37 cellular contexts compared by ENCODE assay signal in the genomic region with DNA sequence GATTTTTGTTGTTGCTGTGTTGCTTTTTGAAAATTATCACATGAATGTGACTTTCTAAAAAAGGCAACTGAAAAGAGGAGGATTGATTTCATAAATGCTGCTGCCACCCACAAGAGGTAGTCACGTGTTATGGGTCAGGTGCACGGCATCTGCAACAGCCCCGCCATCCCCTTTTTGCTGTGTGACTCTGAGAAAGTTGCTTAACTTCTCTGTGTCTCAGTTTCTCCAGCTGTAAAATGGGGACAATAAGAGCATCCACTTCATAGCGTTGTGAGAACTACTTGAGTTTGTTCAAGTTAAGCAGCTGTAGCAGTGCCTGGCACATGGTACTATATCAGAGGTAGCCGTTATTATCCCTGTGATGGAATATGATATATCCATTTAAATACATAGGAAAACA. TPM values are rescaled to one million over a fixed set of nuclear protein-coding genes. Genes with fewer than 3 reads are reported as not detected.
"Had no signal": no experiment of that assay in that cellular context is flagged by ENCODE, and none has a peak within 500 bp of the region (broad histone marks: within the 10 kb centered on the region; RNA-seq: fewer than 3 reads in every experiment).

No MANE protein-coding gene starts in this region.

- FAIRE-seq: bronchial epithelial cell, TTC549 had no signal

- H3K27me3 Mint-ChIP-seq: activated CD4-positive, alpha-beta memory T cell treated with anti-CD3 and anti-CD28 coated beads for 36 hours; activated CD4-positive, alpha-beta T cell treated with anti-CD3 and anti-CD28 coated beads for 36 hours; activated CD4-positive, alpha-beta T cell treated with anti-CD3 and anti-CD28 coated beads, Interleukin-2, amount 10 ng/mL, durations not matched to agents 7 days and 5 days; brain had no signal

- H3K9me3 ChIP-seq: adrenal gland had no signal

- H3K27ac ChIP-seq: adrenal gland, PC-9, SJCRH30, SK-N-MC had no signal

- H3K27me3 ChIP-seq: adrenal gland, MG63 had no signal

- H3K36me3 Mint-ChIP-seq: activated CD4-positive, alpha-beta memory T cell treated with anti-CD3 and anti-CD28 coated beads for 36 hours; activated naive CD4-positive, alpha-beta T cell treated with anti-CD3 and anti-CD28 coated beads, Interleukin-2, amount 50 U/mL, for 72 hours; brain had no signal

- H3K27ac Mint-ChIP-seq: activated CD4-positive, alpha-beta memory T cell treated with anti-CD3 and anti-CD28 coated beads for 36 hours; activated CD4-positive, alpha-beta T cell treated with anti-CD3 and anti-CD28 coated beads for 36 hours; activated CD4-positive, alpha-beta T cell treated with anti-CD3 and anti-CD28 coated beads, Interleukin-2, amount 10 ng/mL, durations not matched to agents 7 days and 5 days; activated naive CD4-positive, alpha-beta T cell treated with anti-CD3 and anti-CD28 coated beads for 36 hours; activated naive CD4-positive, alpha-beta T cell treated with anti-CD3 and anti-CD28 coated beads, Interleukin-2, amount 50 U/mL, for 72 hours; activated T-helper 1 cell treated with anti-CD3 and anti-CD28 coated beads, Interleukin-12 subunit alpha, Interleukin-12 subunit beta, Interleukin-2, Interleukin-4 antibody, amounts not matched to agents 30 ng/mL and 10 ng/mL and 1 ng/mL, durations not matched to agents 14 hours and 24 hours and 36 hours; brain had no signal

- H3K4me1 Mint-ChIP-seq: activated CD4-positive, alpha-beta T cell treated with anti-CD3 and anti-CD28 coated beads for 36 hours; activated CD4-positive, alpha-beta T cell treated with anti-CD3 and anti-CD28 coated beads, Interleukin-2, amount 10 ng/mL, durations not matched to agents 7 days and 5 days had no signal

- ATAC-seq: activated CD4-positive, alpha-beta T cell treated with anti-CD3 and anti-CD28 coated beads for 36 hours; activated CD4-positive, CD25-positive, alpha-beta regulatory T cell treated with anti-CD3 and anti-CD28 coated beads, Interleukin-2, amount 50 U/mL, for 24 hours; activated naive CD4-positive, alpha-beta T cell treated with anti-CD3 and anti-CD28 coated beads, Interleukin-2, amount 50 U/mL, for 72 hours; activated T-cell treated with anti-CD3 and anti-CD28 coated beads, Interleukin-2, amount 50 U/mL, for 4 hours had no signal

- H3K36me3 ChIP-seq: adrenal gland, MG63, SJCRH30 had no signal

- H3K4me3 Mint-ChIP-seq: activated CD4-positive, alpha-beta memory T cell treated with anti-CD3 and anti-CD28 coated beads for 36 hours; activated CD4-positive, alpha-beta T cell treated with anti-CD3 and anti-CD28 coated beads for 36 hours; activated CD4-positive, alpha-beta T cell treated with anti-CD3 and anti-CD28 coated beads, Interleukin-2, amount 10 ng/mL, durations not matched to agents 7 days and 5 days; activated naive CD4-positive, alpha-beta T cell treated with anti-CD3 and anti-CD28 coated beads for 36 hours; activated T-cell treated with anti-CD3 and anti-CD28 coated beads, Interleukin-2, amount 50 U/mL, for 4 hours; activated T-helper 1 cell treated with anti-CD3 and anti-CD28 coated beads, Interleukin-12 subunit alpha, Interleukin-12 subunit beta, Interleukin-2, Interleukin-4 antibody, amounts not matched to agents 30 ng/mL and 10 ng/mL and 1 ng/mL, durations not matched to agents 14 hours and 24 hours and 36 hours; brain had no signal

- H3K4me3 ChIP-seq: adrenal gland, MG63, PC-9, SJCRH30, SK-N-MC had no signal

- H3K9me3 Mint-ChIP-seq: activated CD4-positive, alpha-beta memory T cell treated with anti-CD3 and anti-CD28 coated beads for 36 hours; activated CD4-positive, alpha-beta T cell treated with anti-CD3 and anti-CD28 coated beads, Interleukin-2, amount 10 ng/mL, durations not matched to agents 7 days and 5 days; activated naive CD4-positive, alpha-beta T cell treated with anti-CD3 and anti-CD28 coated beads for 36 hours; activated naive CD4-positive, alpha-beta T cell treated with anti-CD3 and anti-CD28 coated beads, Interleukin-2, amount 50 U/mL, for 72 hours; activated T-cell treated with anti-CD3 and anti-CD28 coated beads, Interleukin-2, amount 50 U/mL, for 4 hours; activated T-helper 1 cell treated with anti-CD3 and anti-CD28 coated beads, Interleukin-12 subunit alpha, Interleukin-12 subunit beta, Interleukin-2, Interleukin-4 antibody, amounts not matched to agents 30 ng/mL and 10 ng/mL and 1 ng/mL, durations not matched to agents 14 hours and 24 hours and 36 hours had no signal

- DNase-seq: activated CD4-positive, alpha-beta memory T cell treated with anti-CD3 and anti-CD28 coated beads for 36 hours; activated CD4-positive, alpha-beta T cell treated with anti-CD3 and anti-CD28 coated beads for 36 hours; activated CD4-positive, alpha-beta T cell treated with anti-CD3 and anti-CD28 coated beads, Interleukin-2, amount 10 ng/mL, durations not matched to agents 7 days and 5 days; activated CD8-positive, alpha-beta memory T cell treated with anti-CD3 and anti-CD28 coated beads, Interleukin-2, amount 50 U/mL, for 4 hours; activated gamma-delta T cell treated with Interleukin-2 at 50 U/mL for 16 hours; activated naive CD4-positive, alpha-beta T cell treated with anti-CD3 and anti-CD28 coated beads for 36 hours; activated T-cell treated with anti-CD3 and anti-CD28 coated beads for 4 hours; activated T-cell treated with anti-CD3 and anti-CD28 coated beads, Interleukin-2, amount 50 U/mL, for 4 hours; adrenal gland; caudate nucleus; cerebellar nuclear complex; Kasumi-1; KG1; MG63; NCI-H1048; NCI-H1105 treated with DMSO at 0.1 percent for 48 hours; NCI-H1436; NCI-H1694; NCI-H2029; NCI-H2171; NCI-H510A; NCI-H526; NCI-H748 treated with DMSO at 0.1 percent for 48 hours; NK-92 treated with Interleukin-12 subunit alpha and Interleukin-12 subunit beta, amount 100 ng/mL, for 24 hours; PC-9; SHP77; SJCRH30 had no signal

RNA-seq across cellular contexts. Expression of gene CCN5, which starts 10.7 kb away (rescaled TPM):
- total RNA-seq: activated CD4-positive, alpha-beta memory T cell treated with anti-CD3 and anti-CD28 coated beads for 36 hours; activated CD4-positive, alpha-beta T cell treated with anti-CD3 and anti-CD28 coated beads for 36 hours; activated CD4-positive, alpha-beta T cell treated with anti-CD3 and anti-CD28 coated beads, Interleukin-2, amount 10 ng/mL, durations not matched to agents 7 days and 5 days; activated naive CD4-positive, alpha-beta T cell treated with anti-CD3 and anti-CD28 coated beads for 36 hours; activated naive CD4-positive, alpha-beta T cell treated with anti-CD3 and anti-CD28 coated beads, Interleukin-2, amount 50 U/mL, for 72 hours; activated T-helper 1 cell treated with anti-CD3 and anti-CD28 coated beads, Interleukin-12 subunit alpha, Interleukin-12 subunit beta, Interleukin-2, Interleukin-4 antibody, amounts not matched to agents 30 ng/mL and 10 ng/mL and 1 ng/mL, durations not matched to agents 14 hours and 24 hours and 36 hours; bronchial epithelial cell; OCI-LY7; SJCRH30; T-helper 1 cell treated with Interleukin-12 subunit alpha and Interleukin-12 subunit beta and Interleukin-4 antibody, amounts not matched to agents 30 ng/mL and 1 ng/mL, for 36 hours; T-helper 2 cell treated with Interferon-gamma antibody and Interleukin-4, amounts not matched to agents 100 ng/mL and 5 ng/mL, for 36 hours had no signal

RNA-seq across cellular contexts. Expression of gene KCNK15, which starts 19.8 kb away (rescaled TPM):
- total RNA-seq: activated CD4-positive, alpha-beta T cell treated with anti-CD3 and anti-CD28 coated beads, Interleukin-2, amount 10 ng/mL, durations not matched to agents 7 days and 5 days; OCI-LY7; SJCRH30; T-helper 2 cell treated with Interferon-gamma antibody and Interleukin-4, amounts not matched to agents 100 ng/mL and 5 ng/mL, for 36 hours had no signal
